Comparison of ENCODE assay signal across 8 cellular contexts in the genomic region with DNA sequence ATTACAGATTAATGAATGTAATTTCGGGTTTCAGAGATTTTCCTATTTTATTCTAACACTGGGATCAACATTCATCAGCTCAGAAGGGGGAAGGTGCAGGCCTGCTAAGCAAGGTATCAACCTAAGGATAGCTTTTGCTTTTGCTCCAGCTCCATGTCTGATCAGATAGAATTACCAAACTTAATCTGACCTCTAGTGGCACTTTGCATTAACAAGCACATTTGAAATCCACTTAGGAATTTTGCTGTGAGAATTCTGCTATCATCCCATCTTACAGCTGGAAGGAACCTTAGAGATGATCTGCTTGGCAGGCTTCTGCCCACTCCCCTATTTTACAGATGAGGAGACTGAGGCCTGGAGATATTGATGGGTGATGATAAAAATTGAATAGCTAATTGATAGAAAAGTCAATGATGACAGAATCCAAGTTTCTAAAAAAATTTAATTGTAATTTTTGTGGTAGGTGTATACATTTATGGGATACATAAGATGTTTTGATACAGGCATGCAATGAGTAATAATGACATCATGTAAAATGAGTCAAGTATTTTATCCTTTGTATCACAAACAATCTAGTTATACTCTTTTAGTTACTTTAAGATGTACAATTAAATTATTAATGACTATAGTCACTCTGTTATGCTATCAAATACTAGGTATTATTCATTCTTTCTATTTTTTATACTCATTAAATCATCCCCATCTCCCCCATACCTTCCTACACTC.
DNase-seq lines count a peak whose midpoint lies in the region; ATAC-seq and TF ChIP-seq lines count a peak whose summit lies in the region.

No MANE protein-coding gene starts in this region.

- ATAC-seq in lower lobe of right lung (peak; percentile 75 to 85), aorta (ENCODE audit: low FRiP score) (peak; percentile 80)

- intact Hi-C loops in colonic mucosa (cut with DNase I) (loop anchor here (2.0 to 10.0 kb wide), 3 partner anchors 351 to 521 kb away; no protein-coding TSS in a partner anchor), lower lobe of right lung (cut with DNase I) (loop anchor here (5.0 kb wide), 2 partner anchors 312 to 413 kb away; no protein-coding TSS in a partner anchor), aorta (cut with DNase I) (loop anchor here (1.0 to 2.0 kb wide), 3 partner anchors 415 to 423 kb away; no protein-coding TSS in a partner anchor)

- no peak overlapping the region for H3K4me3 ChIP-seq in AG04449 (ENCODE audit: low read depth, low read length)
- no peak overlapping the region for H3K4me3 ChIP-seq in GM12875 (ENCODE audit: low read depth, low read length)
- H3K4me3 ChIP-seq in colonic mucosa, result no peak overlapping the region
- H3K4me3 ChIP-seq in lower lobe of right lung, result no peak overlapping the region
- no peak overlapping the region for H3K4me3 ChIP-seq in aorta (ENCODE audit: low read length in 2 of 2)

- POLR2A ChIA-PET in AG04449 (lab: Yijun Ruan, JAX), result interaction anchor here (0.6 to 1.8 kb wide), 4 partner anchors 358 to 397 kb away, joined by 3 to 40 read pairs (median 4); a partner anchor contains a TSS

- H3K27me3 ChIP-seq in colonic mucosa, result no peaks in the 10 kb centered on the region
- no peaks in the 10 kb centered on the region for H3K27me3 ChIP-seq in lower lobe of right lung (ENCODE audit: low read depth)
- H3K27me3 ChIP-seq in aorta (ENCODE audit: control insufficient read depth in 1 of 2, insufficient read depth in 2 of 2, low read length in 1 of 2), result no peaks in the 10 kb centered on the region

- 15 to 27% methylated on average over 1 of the region's 1 CpG for WGBS in aorta, 2 donors

- no peaks in the 10 kb centered on the region for H3K4me1 ChIP-seq in colonic mucosa
- H3K4me1 ChIP-seq in lower lobe of right lung, result peaks cover 15% of the 10 kb centered on the region
- no peaks in the 10 kb centered on the region for H3K4me1 ChIP-seq in aorta (ENCODE audit: control insufficient read depth in 1 of 2, insufficient read depth in 2 of 2, low read length in 2 of 2)

- no peak overlapping the region for H3K9ac ChIP-seq in colonic mucosa (ENCODE audit: low read depth in 2 of 2, low read length in 2 of 2)

- DNase-seq in AG04449 (ENCODE audit: low read depth, low spot score), result peak; percentile 57
- peak; percentile 41 for DNase-seq in HS-27A (ENCODE audit: low read depth)
- peak; percentile 57 for DNase-seq in NOMO-1 treated with DMSO at 0.1 percent for 48 hours (lab: John Stamatoyannopoulos, UW; ENCODE audit: unreplicated experiment)
- no peak for DNase-seq in colonic mucosa
- DNase-seq in lower lobe of right lung, result no peak
- DNase-seq in aorta, result no peak
- no peak for DNase-seq in GM19238 (ENCODE audit: insufficient read length, low spot score)

- H3K36me3 ChIP-seq in colonic mucosa (no peaks in the 10 kb centered on the region), lower lobe of right lung (no peaks in the 10 kb centered on the region), aorta (ENCODE audit: control insufficient read depth in 1 of 2, insufficient read depth in 2 of 2, low read length in 1 of 2) (no peaks in the 10 kb centered on the region)

- CTCF ChIA-PET in AG04449 (lab: Yijun Ruan, JAX), result interaction anchor here (0.7 to 19.5 kb wide), 78 partner anchors 10 to 500 kb away, joined by 3 to 1077 read pairs (median 5); a partner anchor contains a TSS

- TF ChIP-seq CTCF in AG04449 (IDR thresholded peaks at IDR 0.05; ENCODE audit: insufficient read depth, low read length, missing control alignments) (peak; percentile 53), GM12875 (IDR thresholded peaks at IDR 0.05; ENCODE audit: borderline replicate concordance, insufficient read depth, low read depth, low read length) (peak; percentile 34; the same call in 1 of the 2 replicates), colonic mucosa (IDR thresholded peaks at IDR 0.05) (peak; percentile 35), lower lobe of right lung (IDR thresholded peaks at IDR 0.05) (peak; percentile 60)

- H3K27ac ChIP-seq in colonic mucosa (no peak overlapping the region), lower lobe of right lung (no peak overlapping the region), aorta (ENCODE audit: low read depth in 1 of 2, low read length in 2 of 2) (no peak overlapping the region)

- H3K9me3 ChIP-seq in colonic mucosa (no peaks in the 10 kb centered on the region), lower lobe of right lung (no peaks in the 10 kb centered on the region), aorta (ENCODE audit: control insufficient read depth, low read length) (no peaks in the 10 kb centered on the region)

Comparison
In these comparisons a context has a peak if more than half of its experiments do, and no peak if none do; other contexts are left out.
1. DNase-seq: peak in AG04449 (single experiment), HS-27A (single experiment) and NOMO-1 treated with DMSO at 0.1 percent for 48 hours (single experiment); none in colonic mucosa (single experiment), lower lobe of right lung (single experiment), aorta (0 of 2) and GM19238 (single experiment).
2. Peak in every context shown above with its lines, with median percentiles within 50 percentile points of each other: CTCF ChIP-seq.